ENCODE assay signal across 13 cellular contexts in genomic region chr12:130994821-130995375, GRCh38. TPM values are rescaled to one million over a fixed set of nuclear protein-coding genes. Genes with fewer than 3 reads are reported as not detected.
"Had no signal": no experiment of that assay in that cellular context is flagged by ENCODE, and none has a peak within 500 bp of the region (broad histone marks: within the 10 kb centered on the region; RNA-seq: fewer than 3 reads in every experiment).

No MANE protein-coding gene starts in this region.

- H3K9me3 ChIP-seq: body of pancreas, heart right ventricle, uterus had no signal

- H3K27ac ChIP-seq: body of pancreas, heart right ventricle, uterus had no signal

- H3K9me3 Mint-ChIP-seq: activated T-helper 2 cell treated with anti-CD3 and anti-CD28 coated beads, Interferon-gamma antibody, Interleukin-2, Interleukin-4, amounts not matched to agents 10 μg/mL and 5 μg/mL and 100 μg/mL, durations not matched to agents 14 hours and 24 hours and 36 hours; central memory CD8-positive, alpha-beta T cell had no signal

- DNase-seq: activated CD4-positive, alpha-beta T cell treated with anti-CD3 and anti-CD28 coated beads, Interleukin-2, amount 50 U/mL, for 1 hour; activated naive CD4-positive, alpha-beta T cell treated with anti-CD3 and anti-CD28 coated beads, Interleukin-2, amount 50 U/mL, for 16 hours; body of pancreas; cortex of kidney; effector CD8-positive, alpha-beta T cell; heart right ventricle; stimulated activated CD4-positive, alpha-beta T cell treated with anti-CD3 and anti-CD28 coated beads, Interleukin-4, amount 100 ng/mL, for 4 hours; uterus had no signal

- H3K36me3 Mint-ChIP-seq: naive thymus-derived CD8-positive, alpha-beta T cell had no signal

- H3K4me3 Mint-ChIP-seq: central memory CD8-positive, alpha-beta T cell had no signal

- H3K27ac Mint-ChIP-seq: activated T-helper 2 cell treated with anti-CD3 and anti-CD28 coated beads, Interferon-gamma antibody, Interleukin-2, Interleukin-4, amounts not matched to agents 10 μg/mL and 5 μg/mL and 100 μg/mL, durations not matched to agents 14 hours and 24 hours and 36 hours had no signal

- H3K4me3 ChIP-seq: body of pancreas, heart right ventricle, lung, uterus had no signal

- ATAC-seq: body of pancreas had no signal

- H3K4me1 ChIP-seq: body of pancreas, heart right ventricle, uterus had no signal

- H3K27me3 ChIP-seq: body of pancreas, heart right ventricle, uterus had no signal

- H3K4me1 Mint-ChIP-seq: central memory CD8-positive, alpha-beta T cell had no signal

- H3K36me3 ChIP-seq: uterus had no signal

RNA-seq across cellular contexts. Expression of gene ADGRD1, which starts 41.2 kb away (rescaled TPM):
- polyA plus RNA-seq: keratinocyte had no signal
